20 cellular contexts compared by ENCODE assay signal in genomic region chr11:125443767-125444311, GRCh38. TPM values are rescaled to one million over a fixed set of nuclear protein-coding genes. Genes with fewer than 3 reads are reported as not detected.
A peak's percentile ranks its signal among the peaks of the same experiment; 100 is the strongest.
DNase-seq lines count a peak whose midpoint lies in the region; TF ChIP-seq lines count a peak whose summit lies in the region.
"Had no signal": no experiment of that assay in that cellular context is flagged by ENCODE, and none has a peak within 500 bp of the region (broad histone marks: within the 10 kb centered on the region; RNA-seq: fewer than 3 reads in every experiment).

No MANE protein-coding gene starts in this region.

- H2AK5ac ChIP-seq in mesendoderm (ENCODE audit: low read length) = no peak overlapping the region

- H3K36me3 ChIP-seq in WERI-Rb-1 = no peaks in the 10 kb centered on the region
- no peaks in the 10 kb centered on the region for H3K36me3 ChIP-seq in mesendoderm (ENCODE audit: control insufficient read depth, insufficient read depth, low read length)
- H3K36me3 ChIP-seq: vagina had no signal

- no peak overlapping the region for H2BK15ac ChIP-seq in mesendoderm (replicated peaks; ENCODE audit: low read depth)

- H4K5ac ChIP-seq in mesendoderm (ENCODE audit: low read length) = no peak overlapping the region

- H3K18ac ChIP-seq in mesendoderm (ENCODE audit: low read length) = no peak overlapping the region

- H3K4ac ChIP-seq in mesendoderm (ENCODE audit: low read depth, low read length) = no peak overlapping the region

- no peak overlapping the region for H2BK120ac ChIP-seq in mesendoderm (ENCODE audit: low read depth, low read length)

- no peak overlapping the region for H3K23ac ChIP-seq in mesendoderm (ENCODE audit: low read length)

- in situ Hi-C loops in G401 (cut with HindIII; ENCODE audit: low sequenced_read_pairs) = no loop called here

- H3K4me1 ChIP-seq in mesendoderm (ENCODE audit: control insufficient read depth, low read depth, low read length) = peaks cover 20% of the 10 kb centered on the region
- H3K4me1 ChIP-seq: parathyroid adenoma, stomach, vagina had no signal

- H3K4me3 ChIP-seq in WERI-Rb-1 (ENCODE audit: low read depth, low read length) (peak overlapping the region; percentile 31), mesendoderm (ENCODE audit: low read length) (no peak overlapping the region)
- H3K4me3 ChIP-seq: PC-9, stomach, vagina had no signal

- H3K79me2 ChIP-seq in mesendoderm (ENCODE audit: control insufficient read depth, insufficient read depth, low read length) = no peaks in the 10 kb centered on the region
- H3K79me2 ChIP-seq: parathyroid adenoma had no signal

- H3K4me2 ChIP-seq in mesendoderm (ENCODE audit: low read length) = no peak overlapping the region
- H3K4me2 ChIP-seq: PC-9 had no signal

- no peak overlapping the region for H3K56ac ChIP-seq in mesendoderm (ENCODE audit: low read length)

- H2BK5ac ChIP-seq in mesendoderm (ENCODE audit: low read length) = no peak overlapping the region

- no CpG with 5 or more reads among the region's 10 CpGs for WGBS in mesendoderm (ENCODE audit: extremely low coverage, insufficient coverage, low lambda C conversion rate)

- no peak for TF ChIP-seq CTCF in WERI-Rb-1 (IDR thresholded peaks at IDR 0.05; ENCODE audit: low read depth, low read length)

- H4K8ac ChIP-seq in mesendoderm (ENCODE audit: low read depth, low read length) = no peak overlapping the region

- H3K27ac ChIP-seq in WERI-Rb-1 (peak overlapping the region; percentile 51), mesendoderm (ENCODE audit: low read depth, low read length) (peak overlapping the region; percentile 72)
- H3K27ac ChIP-seq: parathyroid adenoma, PC-9, stomach, vagina had no signal

- H3K9me3 ChIP-seq in WERI-Rb-1 (ENCODE audit: severe bottlenecking) = no peaks in the 10 kb centered on the region
- H3K9me3 ChIP-seq: stomach, vagina had no signal

- no peaks in the 10 kb centered on the region for H3K79me1 ChIP-seq in mesendoderm (ENCODE audit: low read length)

- peak overlapping the region; percentile 15 for H3K9ac ChIP-seq in mesendoderm (ENCODE audit: low read length)
- H3K9ac ChIP-seq: parathyroid adenoma had no signal

- intact Hi-C loops in head of caudate nucleus (cut with DNase I) = no loop called here

- H3K27me3 ChIP-seq in WERI-Rb-1 (ENCODE audit: insufficient read depth, low read depth, severe bottlenecking) = no peaks in the 10 kb centered on the region
- H3K27me3 ChIP-seq in mesendoderm (ENCODE audit: insufficient read depth, low read length, poor library complexity) = no peaks in the 10 kb centered on the region
- H3K27me3 ChIP-seq: vagina had no signal

- peak; percentile 64 for DNase-seq in G401 (ENCODE audit: low spot score)
- peak; percentile 61 for DNase-seq in WERI-Rb-1
- peak in 30 of 42 donors; percentile 27 to 89 (median 60) for DNase-seq in head of caudate nucleus
- peak; percentile 95 for DNase-seq in mesendoderm
- no peak for DNase-seq in NCI-H345 (lab: John Stamatoyannopoulos, UW)
- no peak for DNase-seq in NCI-H2196 treated with DMSO at 0.1 percent for 48 hours (lab: John Stamatoyannopoulos, UW; ENCODE audit: unreplicated experiment)
- no peak for DNase-seq in DMS114 treated with DMSO at 0.1 percent for 48 hours (lab: John Stamatoyannopoulos, UW; ENCODE audit: unreplicated experiment)
- no peak for DNase-seq in NCI-H187 (lab: John Stamatoyannopoulos, UW)
- DNase-seq: activated CD4-positive, alpha-beta memory T cell treated with anti-CD3 and anti-CD28 coated beads for 36 hours; activated T-cell treated with anti-CD3 and anti-CD28 coated beads, Interleukin-2, amount 50 U/mL, for 72 hours; CD8-positive, alpha-beta T cell; erythroblast; KG1; NCI-H1105 treated with DMSO at 0.1 percent for 48 hours; NCI-H510A; PC-9; stimulated activated CD4-positive, alpha-beta T cell treated with anti-CD3 and anti-CD28 coated beads, Interleukin-15, amount 100 ng/mL, for 24 hours; stomach had no signal

RNA-seq across cellular contexts. Expression of gene FEZ1, which starts 52.2 kb away (rescaled TPM):
- total RNA-seq in G401 (2014; rRNA removed; shearing (Covaris generic)) = 7.1 and 12.4 TPM in 2 replicates
- 13.4 TPM for polyA plus RNA-seq in mesendoderm (2013, experiment 1 of 2)
- 12.5 TPM for polyA plus RNA-seq in mesendoderm (2013, experiment 2 of 2)

Comparison
In these comparisons a context has a peak if more than half of its experiments do, and no peak if none do; other contexts are left out.
1. DNase-seq: peak in G401 (single experiment), WERI-Rb-1 (single experiment), head of caudate nucleus (30 of 42) and mesendoderm (single experiment); none in NCI-H345 (single experiment), NCI-H2196 treated with DMSO at 0.1 percent for 48 hours (single experiment), DMS114 treated with DMSO at 0.1 percent for 48 hours (single experiment) and NCI-H187 (0 of 2).